In the genomic region with DNA sequence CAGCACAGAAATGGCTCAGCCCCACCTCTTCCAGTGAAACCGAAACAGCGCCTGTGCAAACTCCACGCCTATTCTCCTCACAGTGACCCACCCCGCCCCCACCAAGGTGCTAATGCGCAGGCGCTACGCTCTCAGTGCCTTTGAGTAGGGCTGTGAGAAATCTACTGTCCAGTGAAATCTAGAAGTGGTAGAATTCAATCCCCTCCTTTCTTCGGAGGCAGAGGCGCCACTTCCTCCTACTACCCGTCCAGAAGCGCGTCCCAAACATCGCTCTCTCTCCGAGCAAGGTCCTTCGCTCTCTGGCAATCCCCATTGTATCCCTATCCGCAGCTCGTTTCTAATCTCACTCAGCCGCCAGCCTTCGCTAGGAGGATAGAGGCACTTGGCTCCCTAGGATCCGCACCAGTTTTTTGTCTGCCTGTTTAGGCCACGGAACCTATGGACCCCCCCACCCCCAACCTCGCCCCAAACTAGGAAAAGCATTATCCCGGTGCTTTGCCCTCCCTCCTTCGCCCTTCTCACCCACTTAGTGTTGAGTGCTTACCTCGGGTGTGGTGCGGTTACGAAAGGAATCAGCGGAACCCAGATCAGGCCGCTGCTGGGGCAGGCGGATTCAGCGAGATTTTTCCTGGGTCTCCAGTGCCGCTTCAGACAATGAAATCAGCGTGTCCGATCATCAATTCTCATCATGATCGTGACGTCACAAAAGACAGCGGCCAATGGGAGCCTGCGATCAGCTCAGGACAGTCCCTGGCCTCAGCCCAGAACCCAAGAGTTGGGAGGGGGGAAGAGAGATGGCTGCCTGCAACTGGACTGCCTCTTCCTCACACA, we compare ENCODE assay signal across 1 cellular context.
TF ChIP-seq lines count a peak whose summit lies in the region.

A gene with protein sequence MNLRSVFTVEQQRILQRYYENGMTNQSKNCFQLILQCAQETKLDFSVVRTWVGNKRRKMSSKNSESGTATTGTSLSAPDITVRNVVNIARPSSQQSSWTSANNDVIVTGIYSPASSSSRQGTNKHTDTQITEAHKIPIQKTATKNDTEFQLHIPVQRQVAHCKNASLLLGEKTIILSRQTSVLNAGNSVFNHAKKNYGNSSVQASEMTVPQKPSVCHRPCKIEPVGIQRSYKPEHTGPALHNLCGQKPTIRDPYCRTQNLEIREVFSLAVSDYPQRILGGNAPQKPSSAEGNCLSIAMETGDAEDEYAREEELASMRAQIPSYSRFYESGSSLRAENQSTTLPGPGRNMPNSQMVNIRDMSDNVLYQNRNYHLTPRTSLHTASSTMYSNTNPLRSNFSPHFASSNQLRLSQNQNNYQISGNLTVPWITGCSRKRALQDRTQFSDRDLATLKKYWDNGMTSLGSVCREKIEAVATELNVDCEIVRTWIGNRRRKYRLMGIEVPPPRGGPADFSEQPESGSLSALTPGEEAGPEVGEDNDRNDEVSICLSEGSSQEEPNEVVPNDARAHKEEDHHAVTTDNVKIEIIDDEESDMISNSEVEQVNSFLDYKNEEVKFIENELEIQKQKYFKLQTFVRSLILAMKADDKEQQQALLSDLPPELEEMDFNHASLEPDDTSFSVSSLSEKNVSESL (minus strand): TSS at position 656 of the 831 bp plus-strand sequence. CDS start 27,056 bp downstream, outside the sequence.

TF ChIP-seq in GM12878, 131 proteins besides CTCF, POLR2A, EP300 and RAD21 (continued from another document):
- TF ChIP-seq SRF (IDR thresholded peaks at IDR 0.05; ENCODE audit: low read depth in 2 of 2, low read length in 2 of 2), result no peak
- TF ChIP-seq ESRRA (IDR thresholded peaks at IDR 0.05; ENCODE audit: low read length), result no peak
- TF ChIP-seq, protein P1, sequence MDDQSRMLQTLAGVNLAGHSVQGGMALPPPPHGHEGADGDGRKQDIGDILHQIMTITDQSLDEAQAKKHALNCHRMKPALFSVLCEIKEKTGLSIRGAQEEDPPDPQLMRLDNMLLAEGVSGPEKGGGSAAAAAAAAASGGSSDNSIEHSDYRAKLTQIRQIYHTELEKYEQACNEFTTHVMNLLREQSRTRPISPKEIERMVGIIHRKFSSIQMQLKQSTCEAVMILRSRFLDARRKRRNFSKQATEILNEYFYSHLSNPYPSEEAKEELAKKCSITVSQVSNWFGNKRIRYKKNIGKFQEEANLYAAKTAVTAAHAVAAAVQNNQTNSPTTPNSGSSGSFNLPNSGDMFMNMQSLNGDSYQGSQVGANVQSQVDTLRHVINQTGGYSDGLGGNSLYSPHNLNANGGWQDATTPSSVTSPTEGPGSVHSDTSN (IDR thresholded peaks at IDR 0.05; ENCODE audit: insufficient replicate concordance, low read depth, low read length), result no peak
- no peak for TF ChIP-seq CHD1 (IDR thresholded peaks at IDR 0.05; ENCODE audit: low read depth, low read length)
- 0 out of 3 replicates have a peak, but pooled peaks of 1 of the 2 experiments have one; percentile 18 for TF ChIP-seq EGR1 (IDR thresholded peaks at IDR 0.05; ENCODE audit: borderline replicate concordance in 1 of 2, low read depth in 2 of 2, low read length in 2 of 2)
- TF ChIP-seq STAT1 (conservative IDR thresholded peaks at IDR 0.05), result no peak
- TF ChIP-seq KAT2A (conservative IDR thresholded peaks at IDR 0.05; ENCODE audit: control insufficient read depth, low read depth, low read length), result no peak
- no peak for TF ChIP-seq HCFC1 (IDR thresholded peaks at IDR 0.05; ENCODE audit: low read length)
- TF ChIP-seq RUNX3 (IDR thresholded peaks at IDR 0.05; ENCODE audit: low read length), result peak; percentile 10; the same call in 1 of the 2 replicates
- TF ChIP-seq, protein P2, sequence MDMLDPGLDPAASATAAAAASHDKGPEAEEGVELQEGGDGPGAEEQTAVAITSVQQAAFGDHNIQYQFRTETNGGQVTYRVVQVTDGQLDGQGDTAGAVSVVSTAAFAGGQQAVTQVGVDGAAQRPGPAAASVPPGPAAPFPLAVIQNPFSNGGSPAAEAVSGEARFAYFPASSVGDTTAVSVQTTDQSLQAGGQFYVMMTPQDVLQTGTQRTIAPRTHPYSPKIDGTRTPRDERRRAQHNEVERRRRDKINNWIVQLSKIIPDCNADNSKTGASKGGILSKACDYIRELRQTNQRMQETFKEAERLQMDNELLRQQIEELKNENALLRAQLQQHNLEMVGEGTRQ (IDR thresholded peaks at IDR 0.05; ENCODE audit: borderline replicate concordance, low read depth, low read length), result no peak
- 0 out of 2 replicates have a peak, but pooled peaks have one; percentile 30 for TF ChIP-seq SMAD5 (IDR thresholded peaks at IDR 0.05; ENCODE audit: low read depth)
- TF ChIP-seq IKZF2 (IDR thresholded peaks at IDR 0.05), result no peak
- TF ChIP-seq ZNF274 (IDR thresholded peaks at IDR 0.05; ENCODE audit: insufficient read depth, insufficient read length), result no peak
- TF ChIP-seq KDM1A (IDR thresholded peaks at IDR 0.05; ENCODE audit: borderline replicate concordance), result no peak
- TF ChIP-seq CREB1 (IDR thresholded peaks at IDR 0.05; ENCODE audit: low read depth), result peak; percentile 85
- no peak for TF ChIP-seq POU2F2 (IDR thresholded peaks at IDR 0.05; ENCODE audit: borderline replicate concordance, low read depth, low read length)
- TF ChIP-seq YBX1 (IDR thresholded peaks at IDR 0.05), result no peak
- TF ChIP-seq, protein P3, sequence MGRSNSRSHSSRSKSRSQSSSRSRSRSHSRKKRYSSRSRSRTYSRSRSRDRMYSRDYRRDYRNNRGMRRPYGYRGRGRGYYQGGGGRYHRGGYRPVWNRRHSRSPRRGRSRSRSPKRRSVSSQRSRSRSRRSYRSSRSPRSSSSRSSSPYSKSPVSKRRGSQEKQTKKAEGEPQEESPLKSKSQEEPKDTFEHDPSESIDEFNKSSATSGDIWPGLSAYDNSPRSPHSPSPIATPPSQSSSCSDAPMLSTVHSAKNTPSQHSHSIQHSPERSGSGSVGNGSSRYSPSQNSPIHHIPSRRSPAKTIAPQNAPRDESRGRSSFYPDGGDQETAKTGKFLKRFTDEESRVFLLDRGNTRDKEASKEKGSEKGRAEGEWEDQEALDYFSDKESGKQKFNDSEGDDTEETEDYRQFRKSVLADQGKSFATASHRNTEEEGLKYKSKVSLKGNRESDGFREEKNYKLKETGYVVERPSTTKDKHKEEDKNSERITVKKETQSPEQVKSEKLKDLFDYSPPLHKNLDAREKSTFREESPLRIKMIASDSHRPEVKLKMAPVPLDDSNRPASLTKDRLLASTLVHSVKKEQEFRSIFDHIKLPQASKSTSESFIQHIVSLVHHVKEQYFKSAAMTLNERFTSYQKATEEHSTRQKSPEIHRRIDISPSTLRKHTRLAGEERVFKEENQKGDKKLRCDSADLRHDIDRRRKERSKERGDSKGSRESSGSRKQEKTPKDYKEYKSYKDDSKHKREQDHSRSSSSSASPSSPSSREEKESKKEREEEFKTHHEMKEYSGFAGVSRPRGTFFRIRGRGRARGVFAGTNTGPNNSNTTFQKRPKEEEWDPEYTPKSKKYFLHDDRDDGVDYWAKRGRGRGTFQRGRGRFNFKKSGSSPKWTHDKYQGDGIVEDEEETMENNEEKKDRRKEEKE (IDR thresholded peaks at IDR 0.05), result no peak
- peak; percentile 76 for TF ChIP-seq CREM (IDR thresholded peaks at IDR 0.05; ENCODE audit: low read depth)
TF ChIP-seq in GM12878: peak in this region for 7.
